22 cellular contexts compared by ENCODE assay signal in the genomic region with DNA sequence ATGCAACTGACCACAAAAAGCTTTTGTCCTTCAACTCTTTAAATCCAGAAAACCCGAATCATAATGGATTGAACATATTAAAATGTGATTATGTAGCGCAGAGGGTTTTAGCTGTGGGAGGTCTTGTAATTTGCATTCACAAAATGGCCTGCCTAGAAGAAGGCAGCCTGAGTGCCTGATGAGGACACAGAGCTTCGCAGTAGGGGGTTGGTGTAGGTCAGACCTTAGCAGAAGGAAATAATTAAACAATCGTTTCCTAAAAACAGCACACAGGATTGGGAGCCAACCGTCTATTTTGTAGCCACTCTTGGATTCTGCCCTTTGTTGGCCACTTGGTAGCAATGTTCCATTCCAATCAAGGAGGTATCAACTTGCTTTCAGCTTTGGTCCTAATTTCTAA.
DNase-seq lines count a peak whose midpoint lies in the region; TF ChIP-seq lines count a peak whose summit lies in the region.
"Had no signal": no experiment of that assay in that cellular context is flagged by ENCODE, and none has a peak within 500 bp of the region (broad histone marks: within the 10 kb centered on the region; RNA-seq: fewer than 3 reads in every experiment).

No MANE protein-coding gene starts in this region.

- H3K27ac ChIP-seq in SK-N-MC, result peak overlapping the region; percentile 15; the same call in 1 of the 2 replicates
- H3K27ac ChIP-seq in neuronal stem cell (replicated peaks; ENCODE audit: low read length), result no peak overlapping the region
- H3K27ac ChIP-seq: 22Rv1; BLaER1 treated with 17β-estradiol and CSF1 and Interleukin-3, amounts not matched to agents 10 nM and 100 nM; HL-60; RWPE1 had no signal

- H3K36me3 ChIP-seq in SK-N-MC (ENCODE audit: insufficient read depth, low read length) (no peaks in the 10 kb centered on the region), neuronal stem cell (replicated peaks in 1 of 2; ENCODE audit: control insufficient read depth in 2 of 2, insufficient read depth in 2 of 2, low read length in 2 of 2) (no peaks in the 10 kb centered on the region)
- H3K36me3 ChIP-seq: BLaER1 treated with 17β-estradiol and CSF1 and Interleukin-3, amounts not matched to agents 10 nM and 100 nM had no signal

- no peak overlapping the region for H2AK5ac ChIP-seq in neuronal stem cell (ENCODE audit: low read depth, low read length)

- peaks cover 5 to 8% (median 7%) of the 10 kb centered on the region in 3 donors for H3K27me3 Mint-ChIP-seq in CD14-positive monocyte (ENCODE audit: low read depth in 3 of 3)

- H3K9me3 Mint-ChIP-seq in CD14-positive monocyte, result peaks cover 0 to 2% (median 0%) of the 10 kb centered on the region in 7 donors
- H3K9me3 Mint-ChIP-seq: CD8-positive, alpha-beta T cell; H9; T-cell; T-helper 2 cell treated with Interferon-gamma antibody and Interleukin-4, amounts not matched to agents 5 μg/mL and 100 μg/mL, for 36 hours had no signal

- H4K91ac ChIP-seq in neuronal stem cell (ENCODE audit: low read depth, low read length, poor library complexity), result no peak overlapping the region

- H3K27me3 ChIP-seq in neuronal stem cell (ENCODE audit: control insufficient read depth in 3 of 3, insufficient read depth in 3 of 3, low read depth in 1 of 3, low read length in 3 of 3), result peaks cover 0 to 10% (median 0%) of the 10 kb centered on the region in 3 experiments
- H3K27me3 ChIP-seq: BLaER1 treated with 17β-estradiol and CSF1 and Interleukin-3, amounts not matched to agents 10 nM and 100 nM had no signal

- H3K9ac ChIP-seq in SK-N-MC (ENCODE audit: insufficient read length) (no peak overlapping the region), neuronal stem cell (ENCODE audit: low read depth, low read length, poor library complexity) (no peak overlapping the region)
- H3K9ac ChIP-seq: BLaER1 treated with 17β-estradiol and CSF1 and Interleukin-3, amounts not matched to agents 10 nM and 100 nM had no signal

- whole genome bisulfite sequencing in neuronal stem cell (ENCODE audit: extremely low coverage in 2 of 2, insufficient read length in 2 of 2, insufficient replicate concordance in 1 of 2), 2 donors, result no CpG with 5 or more reads among the region's 5 CpGs

- intact Hi-C loops in CD14-positive monocyte (cut with micrococcal nuclease), result no loop called here

- H3K4me1 ChIP-seq in neuronal stem cell (ENCODE audit: control insufficient read depth in 2 of 2, insufficient read depth in 1 of 2, low read depth in 1 of 2, low read length in 2 of 2), result no peaks in the 10 kb centered on the region
- H3K4me1 ChIP-seq: BLaER1 treated with 17β-estradiol and CSF1 and Interleukin-3, amounts not matched to agents 10 nM and 100 nM had no signal

- no peaks in the 10 kb centered on the region for H3K4me1 Mint-ChIP-seq in CD14-positive monocyte
- H3K4me1 Mint-ChIP-seq: T-cell had no signal

- DNase-seq in NCI-H1092 treated with DMSO at 0.1 percent for 48 hours (lab: John Stamatoyannopoulos, UW) (peak; percentile 32), NCI-H1092 (lab: John Stamatoyannopoulos, UW) (no peak), NCI-H146 (lab: John Stamatoyannopoulos, UW) (peak; percentile 78), SK-N-MC (ENCODE audit: low read depth, low spot score) (no peak), neuronal stem cell (ENCODE audit: low spot score) (peak; percentile 20), ecto neural progenitor cell (ENCODE audit: low spot score) (no peak), NCI-H1694 treated with DMSO at 0.1 percent for 48 hours (lab: John Stamatoyannopoulos, UW) (no peak), CD14-positive monocyte (ENCODE audit: low spot score) (no peak)
- DNase-seq: CD8-positive, alpha-beta T cell; GDM1; H9; KBM-7; NCI-H1105 treated with DMSO at 0.1 percent for 48 hours; NCI-H1930; NCI-H524 treated with DMSO at 0.1 percent for 48 hours; SHP77 treated with DMSO at 0.1 percent for 48 hours; T-cell had no signal

- no peak overlapping the region for H3K4ac ChIP-seq in neuronal stem cell (ENCODE audit: low read length)

- no peak overlapping the region for H4K8ac ChIP-seq in neuronal stem cell (ENCODE audit: low read depth, low read length)

- H3K27ac Mint-ChIP-seq in CD14-positive monocyte, result no peak overlapping the region
- H3K27ac Mint-ChIP-seq: CD8-positive, alpha-beta T cell; H9; T-cell; T-helper 2 cell treated with Interferon-gamma antibody and Interleukin-4, amounts not matched to agents 5 μg/mL and 100 μg/mL, for 36 hours had no signal

- H3K36me3 Mint-ChIP-seq in CD14-positive monocyte, result no peaks in the 10 kb centered on the region
- H3K36me3 Mint-ChIP-seq: CD8-positive, alpha-beta T cell; T-cell had no signal

- no peak overlapping the region for H2BK12ac ChIP-seq in neuronal stem cell (ENCODE audit: low read length)

- H3K14ac ChIP-seq in neuronal stem cell (ENCODE audit: low read length), result no peak overlapping the region

- H3K23ac ChIP-seq in neuronal stem cell (ENCODE audit: low read depth, low read length, poor library complexity), result no peak overlapping the region

- no peak overlapping the region for H3K4me3 Mint-ChIP-seq in CD14-positive monocyte
- H3K4me3 Mint-ChIP-seq: CD8-positive, alpha-beta T cell; H9; T-cell; T-helper 2 cell treated with Interferon-gamma antibody and Interleukin-4, amounts not matched to agents 5 μg/mL and 100 μg/mL, for 36 hours had no signal

- H2BK15ac ChIP-seq in neuronal stem cell (ENCODE audit: low read length), result no peak overlapping the region

- H2AFZ ChIP-seq in neuronal stem cell (ENCODE audit: low read length), result no peak overlapping the region

- TF ChIP-seq CTCF in CD14-positive monocyte (IDR thresholded peaks at IDR 0.05), result no peak

- no peak overlapping the region for H3K4me2 ChIP-seq in neuronal stem cell (ENCODE audit: insufficient read depth, low read length, poor library complexity, severe bottlenecking)
- H3K4me2 ChIP-seq: BLaER1 treated with 17β-estradiol and CSF1 and Interleukin-3, amounts not matched to agents 10 nM and 100 nM had no signal

- H3K18ac ChIP-seq in neuronal stem cell (ENCODE audit: low read length), result no peak overlapping the region

- no peaks in the 10 kb centered on the region for H3K79me1 ChIP-seq in neuronal stem cell (ENCODE audit: low read depth, low read length)

- H3K9me3 ChIP-seq in SK-N-MC (ENCODE audit: low read depth, low read length) (no peaks in the 10 kb centered on the region), neuronal stem cell (replicated peaks in 1 of 2; ENCODE audit: control insufficient read depth in 2 of 2, insufficient read depth in 1 of 2, low read depth in 1 of 2, low read length in 2 of 2) (no peaks in the 10 kb centered on the region)
- H3K9me3 ChIP-seq: BLaER1 treated with 17β-estradiol and CSF1 and Interleukin-3, amounts not matched to agents 10 nM and 100 nM had no signal

- no peak overlapping the region for H2BK120ac ChIP-seq in neuronal stem cell (ENCODE audit: low read depth, low read length)

- H3K4me3 ChIP-seq in SK-N-MC (no peak overlapping the region), neuronal stem cell (ENCODE audit: low read length in 2 of 2) (no peak overlapping the region)
- H3K4me3 ChIP-seq: BLaER1 treated with 17β-estradiol and CSF1 and Interleukin-3, amounts not matched to agents 10 nM and 100 nM had no signal

- H2BK5ac ChIP-seq in neuronal stem cell (ENCODE audit: low read length), result no peak overlapping the region

Comparison
In these comparisons a context has a peak if more than half of its experiments do, and no peak if none do; other contexts are left out.
1. DNase-seq: peak in NCI-H1092 treated with DMSO at 0.1 percent for 48 hours (single experiment), NCI-H146 (single experiment) and neuronal stem cell (single experiment); none in NCI-H1092 (single experiment), SK-N-MC (single experiment), ecto neural progenitor cell (single experiment), NCI-H1694 treated with DMSO at 0.1 percent for 48 hours (single experiment) and CD14-positive monocyte (single experiment).